Comparison of ENCODE assay signal across 18 cellular contexts in the genomic region with DNA sequence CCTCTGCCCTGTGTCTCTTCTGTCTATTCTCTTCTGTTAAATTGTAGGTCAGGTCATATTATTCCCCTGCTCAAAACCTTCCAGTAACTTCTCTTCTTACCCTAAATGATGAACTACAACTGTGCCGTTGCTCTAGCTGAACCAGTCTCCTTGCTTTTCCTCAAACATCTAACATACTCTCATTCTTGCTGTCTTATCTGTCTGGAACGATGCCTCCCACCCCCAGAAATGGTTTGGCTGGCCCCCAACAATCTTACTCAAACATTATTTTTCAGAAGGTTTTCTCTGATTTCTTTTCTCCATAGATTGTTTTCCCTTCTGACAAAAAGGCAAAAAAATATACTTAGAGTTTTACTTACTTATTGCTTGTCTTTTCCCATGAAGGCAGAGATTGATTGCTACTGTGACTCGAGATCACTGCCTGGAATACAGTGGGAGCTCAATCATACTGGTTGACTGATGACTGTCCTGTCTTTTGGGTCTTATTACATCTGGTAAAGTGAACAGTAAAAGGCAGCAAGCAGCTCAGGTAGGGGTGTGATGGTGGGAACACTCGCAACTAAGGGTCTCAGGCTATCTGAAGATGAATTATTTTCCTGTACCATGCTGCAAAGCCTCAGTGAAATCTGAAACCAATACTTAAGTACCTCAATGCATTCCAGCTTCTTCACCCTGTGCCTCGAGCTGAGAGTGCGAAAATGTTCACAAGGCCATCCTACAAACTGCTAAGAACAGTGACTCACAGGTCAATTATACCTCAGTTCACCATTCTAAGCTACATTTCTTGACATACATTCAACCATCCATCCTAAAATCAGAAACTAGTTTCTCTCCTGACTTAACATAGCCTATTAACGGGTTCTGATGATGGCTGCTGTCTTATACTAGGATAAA.
DNase-seq lines count a peak whose midpoint lies in the region; ATAC-seq, FAIRE-seq and TF ChIP-seq lines count a peak whose summit lies in the region.
"Had no signal": no experiment of that assay in that cellular context is flagged by ENCODE, and none has a peak within 500 bp of the region (broad histone marks: within the 10 kb centered on the region; RNA-seq: fewer than 3 reads in every experiment).

No MANE protein-coding gene starts in this region.

- peak; percentile 47 for DNase-seq in EL
- no peak for DNase-seq in WTC11 (ENCODE audit: low spot score)
- peak; percentile 88 for DNase-seq in fibroblast of the aortic adventitia (ENCODE audit: low read depth)
- DNase-seq in ovary = peak; percentile 34 to 65 (median 62)
- DNase-seq in NCI-H1092 (lab: John Stamatoyannopoulos, UW) = no peak
- no peak for DNase-seq in HUDEP-2 (lab: John Stamatoyannopoulos, UW; ENCODE audit: unreplicated experiment in 76 of 76)
- DNase-seq in urothelium cell line (ENCODE audit: low spot score) = no peak
- DNase-seq: activated B cell treated with CpG ODN at 0.5 μM for 24 hours; Caco-2; effector CD8-positive, alpha-beta T cell; mucosa of descending colon; NCI-H187; NCI-H69; Peyer's patch; stimulated activated CD4-positive, alpha-beta T cell treated with anti-CD3 and anti-CD28 coated beads, Interleukin-15, amount 100 ng/mL, for 24 hours; T-helper 1 cell had no signal

- peak overlapping the region; percentile 52 for H3K27ac Mint-ChIP-seq in WTC11
- H3K27ac Mint-ChIP-seq: activated B cell treated with CpG ODN at 0.5 μM for 24 hours had no signal

- TF ChIP-seq CTCF in WTC11 (IDR thresholded peaks at IDR 0.05) (no peak), fibroblast of the aortic adventitia (IDR thresholded peaks at IDR 0.05; ENCODE audit: insufficient read depth, low read length) (no peak), ovary (IDR thresholded peaks at IDR 0.05) (no peak)

- no peaks in the 10 kb centered on the region for H3K27me3 ChIP-seq in ovary
- H3K27me3 ChIP-seq: Peyer's patch had no signal

- H3K9me3 Mint-ChIP-seq in WTC11 = peaks cover 24% of the 10 kb centered on the region
- H3K9me3 Mint-ChIP-seq: activated B cell treated with CpG ODN at 0.5 μM for 24 hours, brain had no signal

- no peaks in the 10 kb centered on the region for H3K9me3 ChIP-seq in ovary
- H3K9me3 ChIP-seq: Caco-2, mucosa of descending colon, Peyer's patch had no signal

- ATAC-seq in WTC11 (no peak), GM18907 (IDR thresholded peaks at IDR 0.05; ENCODE audit: unreplicated experiment) (no peak)
- ATAC-seq: mucosa of descending colon had no signal

- H3K4me1 Mint-ChIP-seq in WTC11 = peaks cover 10% of the 10 kb centered on the region; the same call in 1 of the 2 replicates

- no peaks in the 10 kb centered on the region for H3K36me3 ChIP-seq in ovary
- H3K36me3 ChIP-seq: Peyer's patch had no signal

- POLR2A ChIA-PET in WTC11 (lab: Charles Lee) = no interaction called here

- H3K4me3 Mint-ChIP-seq in WTC11 = no peak overlapping the region
- H3K4me3 Mint-ChIP-seq: activated B cell treated with CpG ODN at 0.5 μM for 24 hours, brain had no signal

- TF ChIP-seq POLR2A in ovary (IDR thresholded peaks at IDR 0.05) = no peak

- FAIRE-seq in urothelium cell line (lab: Jason Lieb, UNC) = no peak

- H3K27ac ChIP-seq in ovary = peak overlapping the region in 1 of 2 donors; percentile 53
- H3K27ac ChIP-seq: Peyer's patch had no signal

- H3K4me3 ChIP-seq in fibroblast of the aortic adventitia (ENCODE audit: low read depth, low read length) = no peak overlapping the region
- no peak overlapping the region for H3K4me3 ChIP-seq in ovary
- H3K4me3 ChIP-seq: mucosa of descending colon, Peyer's patch had no signal

- peaks cover 24% of the 10 kb centered on the region for H3K4me1 ChIP-seq in ovary (ENCODE audit: insufficient read depth)

- H3K36me3 Mint-ChIP-seq in WTC11 = peaks cover 23% of the 10 kb centered on the region

- intact Hi-C loops in ovary (cut with DNase I) = no loop called here

- CTCF ChIA-PET in WTC11 (lab: Charles Lee) = interaction anchor here (1.0 kb wide), 1 partner anchor 24 kb away, joined by 4 read pairs; no protein-coding TSS in a partner anchor

- TF ChIP-seq EP300 in ovary (IDR thresholded peaks at IDR 0.05) = no peak

- WGBS in ovary, 3 donors = 15 to 27% (median 21%) methylated on average over 7 of the region's 7 CpGs

- no peaks in the 10 kb centered on the region; the same call in 1 of the 2 replicates for H3K27me3 Mint-ChIP-seq in WTC11 (ENCODE audit: low read depth)
- H3K27me3 Mint-ChIP-seq: activated B cell treated with CpG ODN at 0.5 μM for 24 hours, brain had no signal

TF ChIP-seq in WTC11, 78 proteins besides CTCF, POLR2A, EP300 and RAD21:
- no peak for TF ChIP-seq NR2C2 (CRISPR knock-in tag; IDR thresholded peaks at IDR 0.05)
- TF ChIP-seq, protein P1, sequence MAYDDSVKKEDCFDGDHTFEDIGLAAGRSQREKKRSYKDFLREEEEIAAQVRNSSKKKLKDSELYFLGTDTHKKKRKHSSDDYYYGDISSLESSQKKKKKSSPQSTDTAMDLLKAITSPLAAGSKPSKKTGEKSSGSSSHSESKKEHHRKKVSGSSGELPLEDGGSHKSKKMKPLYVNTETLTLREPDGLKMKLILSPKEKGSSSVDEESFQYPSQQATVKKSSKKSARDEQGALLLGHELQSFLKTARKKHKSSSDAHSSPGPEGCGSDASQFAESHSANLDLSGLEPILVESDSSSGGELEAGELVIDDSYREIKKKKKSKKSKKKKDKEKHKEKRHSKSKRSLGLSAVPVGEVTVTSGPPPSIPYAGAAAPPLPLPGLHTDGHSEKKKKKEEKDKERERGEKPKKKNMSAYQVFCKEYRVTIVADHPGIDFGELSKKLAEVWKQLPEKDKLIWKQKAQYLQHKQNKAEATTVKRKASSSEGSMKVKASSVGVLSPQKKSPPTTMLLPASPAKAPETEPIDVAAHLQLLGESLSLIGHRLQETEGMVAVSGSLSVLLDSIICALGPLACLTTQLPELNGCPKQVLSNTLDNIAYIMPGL (CRISPR knock-in tag; IDR thresholded peaks at IDR 0.05) = no peak
- TF ChIP-seq, protein P2, sequence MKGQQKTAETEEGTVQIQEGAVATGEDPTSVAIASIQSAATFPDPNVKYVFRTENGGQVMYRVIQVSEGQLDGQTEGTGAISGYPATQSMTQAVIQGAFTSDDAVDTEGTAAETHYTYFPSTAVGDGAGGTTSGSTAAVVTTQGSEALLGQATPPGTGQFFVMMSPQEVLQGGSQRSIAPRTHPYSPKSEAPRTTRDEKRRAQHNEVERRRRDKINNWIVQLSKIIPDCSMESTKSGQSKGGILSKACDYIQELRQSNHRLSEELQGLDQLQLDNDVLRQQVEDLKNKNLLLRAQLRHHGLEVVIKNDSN (CRISPR knock-in tag; IDR thresholded peaks at IDR 0.05) = no peak
- TF ChIP-seq MXD4 (CRISPR knock-in tag; IDR thresholded peaks at IDR 0.05; ENCODE audit: borderline replicate concordance) = no peak
- TF ChIP-seq ZNF121 (CRISPR knock-in tag; IDR thresholded peaks at IDR 0.05) = no peak
- no peak for TF ChIP-seq PRRX2 (CRISPR knock-in tag; IDR thresholded peaks at IDR 0.05)
- TF ChIP-seq, protein P3, sequence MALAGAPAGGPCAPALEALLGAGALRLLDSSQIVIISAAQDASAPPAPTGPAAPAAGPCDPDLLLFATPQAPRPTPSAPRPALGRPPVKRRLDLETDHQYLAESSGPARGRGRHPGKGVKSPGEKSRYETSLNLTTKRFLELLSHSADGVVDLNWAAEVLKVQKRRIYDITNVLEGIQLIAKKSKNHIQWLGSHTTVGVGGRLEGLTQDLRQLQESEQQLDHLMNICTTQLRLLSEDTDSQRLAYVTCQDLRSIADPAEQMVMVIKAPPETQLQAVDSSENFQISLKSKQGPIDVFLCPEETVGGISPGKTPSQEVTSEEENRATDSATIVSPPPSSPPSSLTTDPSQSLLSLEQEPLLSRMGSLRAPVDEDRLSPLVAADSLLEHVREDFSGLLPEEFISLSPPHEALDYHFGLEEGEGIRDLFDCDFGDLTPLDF (CRISPR knock-in tag; IDR thresholded peaks at IDR 0.05) = no peak
- no peak for TF ChIP-seq ATF1 (CRISPR knock-in tag; IDR thresholded peaks at IDR 0.05)
- no peak for TF ChIP-seq ELF4 (CRISPR knock-in tag; IDR thresholded peaks at IDR 0.05; ENCODE audit: low read depth)
- TF ChIP-seq SP1 (CRISPR knock-in tag; conservative IDR thresholded peaks at IDR 0.05) = no peak
- no peak for TF ChIP-seq ZNF219 (CRISPR knock-in tag; IDR thresholded peaks at IDR 0.05; ENCODE audit: borderline replicate concordance)
- TF ChIP-seq, protein P4, sequence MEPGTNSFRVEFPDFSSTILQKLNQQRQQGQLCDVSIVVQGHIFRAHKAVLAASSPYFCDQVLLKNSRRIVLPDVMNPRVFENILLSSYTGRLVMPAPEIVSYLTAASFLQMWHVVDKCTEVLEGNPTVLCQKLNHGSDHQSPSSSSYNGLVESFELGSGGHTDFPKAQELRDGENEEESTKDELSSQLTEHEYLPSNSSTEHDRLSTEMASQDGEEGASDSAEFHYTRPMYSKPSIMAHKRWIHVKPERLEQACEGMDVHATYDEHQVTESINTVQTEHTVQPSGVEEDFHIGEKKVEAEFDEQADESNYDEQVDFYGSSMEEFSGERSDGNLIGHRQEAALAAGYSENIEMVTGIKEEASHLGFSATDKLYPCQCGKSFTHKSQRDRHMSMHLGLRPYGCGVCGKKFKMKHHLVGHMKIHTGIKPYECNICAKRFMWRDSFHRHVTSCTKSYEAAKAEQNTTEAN (CRISPR knock-in tag; IDR thresholded peaks at IDR 0.05) = no peak
- TF ChIP-seq RELA (CRISPR knock-in tag; IDR thresholded peaks at IDR 0.05; ENCODE audit: borderline replicate concordance) = no peak
- TF ChIP-seq, protein P5, sequence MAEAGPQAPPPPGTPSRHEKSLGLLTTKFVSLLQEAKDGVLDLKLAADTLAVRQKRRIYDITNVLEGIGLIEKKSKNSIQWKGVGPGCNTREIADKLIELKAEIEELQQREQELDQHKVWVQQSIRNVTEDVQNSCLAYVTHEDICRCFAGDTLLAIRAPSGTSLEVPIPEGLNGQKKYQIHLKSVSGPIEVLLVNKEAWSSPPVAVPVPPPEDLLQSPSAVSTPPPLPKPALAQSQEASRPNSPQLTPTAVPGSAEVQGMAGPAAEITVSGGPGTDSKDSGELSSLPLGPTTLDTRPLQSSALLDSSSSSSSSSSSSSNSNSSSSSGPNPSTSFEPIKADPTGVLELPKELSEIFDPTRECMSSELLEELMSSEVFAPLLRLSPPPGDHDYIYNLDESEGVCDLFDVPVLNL (CRISPR knock-in tag; IDR thresholded peaks at IDR 0.05; ENCODE audit: borderline replicate concordance, low read depth) = no peak
- no peak for TF ChIP-seq TEAD4 (CRISPR knock-in tag; IDR thresholded peaks at IDR 0.05)

Comparison
In these comparisons a context has a peak if more than half of its experiments do, and no peak if none do; other contexts are left out.
1. DNase-seq: peak in EL (single experiment), fibroblast of the aortic adventitia (single experiment) and ovary (5 of 5); none in WTC11 (single experiment), NCI-H1092 (single experiment), HUDEP-2 (0 of 76) and urothelium cell line (single experiment).